ENCODE assay signal across 9 cellular contexts in genomic region chr1:85480566-85480965, GRCh38.
"Had no signal": no experiment of that assay in that cellular context is flagged by ENCODE, and none has a peak within 500 bp of the region (broad histone marks: within the 10 kb centered on the region; RNA-seq: fewer than 3 reads in every experiment).

No MANE protein-coding gene starts in this region.

- H3K4me1 Mint-ChIP-seq: GM23338, H9 had no signal

- FAIRE-seq: H1, H54 had no signal

- H3K4me3 Mint-ChIP-seq: GM23338, H9 had no signal

- H3K27ac Mint-ChIP-seq: GM23338, H9 had no signal

- DNase-seq: GM23248, GOT3, H7, H9, HCEC 1CT had no signal

- H3K9me3 Mint-ChIP-seq: GM23338, H9 had no signal

- ATAC-seq: GM23338, HCT116 had no signal
